8 cellular contexts compared by ENCODE assay signal in genomic region chr1:44730741-44731512, GRCh38. TPM values are rescaled to one million over a fixed set of nuclear protein-coding genes. Genes with fewer than 3 reads are reported as not detected.
DNase-seq lines count a peak whose midpoint lies in the region; ATAC-seq and TF ChIP-seq lines count a peak whose summit lies in the region.

RNU5D-1 (minus strand) TSS chr1:44731170.

- H3K27ac ChIP-seq in left ventricle myocardium inferior (replicated peaks) (peak within 1 kb of the TSS; percentile 86), prostate gland (peak within 1 kb of the TSS; percentile 72 to 74), urinary bladder (ENCODE audit: low read depth) (peak within 1 kb of the TSS; percentile 68)

- ATAC-seq in HG02852 (IDR thresholded peaks at IDR 0.05; ENCODE audit: unreplicated experiment): peak; percentile 67

- H3K4me1 ChIP-seq in left ventricle myocardium inferior (peaks cover 21% of the 10 kb centered on the region), prostate gland (replicated peaks) (no peaks in the 10 kb centered on the region), urinary bladder (ENCODE audit: insufficient read depth) (no peaks in the 10 kb centered on the region)

- peak; percentile 86 for DNase-seq in GM13976 (ENCODE audit: low spot score)
- DNase-seq in NCI-H1436 (lab: John Stamatoyannopoulos, UW): peak; percentile 86
- peak; percentile 95 for DNase-seq in SW480 (ENCODE audit: low spot score)
- peak; percentile 99 for DNase-seq in amniotic epithelial cell (ENCODE audit: low read depth)
- peak; percentile 92 for DNase-seq in left ventricle myocardium inferior
- DNase-seq in prostate gland (ENCODE audit: low spot score): peak; percentile 86

- H3K27me3 ChIP-seq in left ventricle myocardium inferior (ENCODE audit: low read depth): no peaks in the 10 kb centered on the region
- no peaks in the 10 kb centered on the region for H3K27me3 ChIP-seq in prostate gland (replicated peaks; ENCODE audit: insufficient read depth)

- 4% methylated on average over 19 of the region's 19 CpGs for WGBS in prostate gland
- WGBS in urinary bladder: 2% methylated on average over 19 of the region's 19 CpGs

- H3K36me3 ChIP-seq in left ventricle myocardium inferior (no peaks in the 10 kb centered on the region), prostate gland (no peaks in the 10 kb centered on the region), urinary bladder (ENCODE audit: insufficient read depth) (no peaks in the 10 kb centered on the region)

- H3K9me3 ChIP-seq in left ventricle myocardium inferior (replicated peaks) (no peaks in the 10 kb centered on the region), prostate gland (no peaks in the 10 kb centered on the region)

- in situ Hi-C loops in GM13976 (cut with MboI; ENCODE audit: low sequenced_read_pairs, unreplicated experiment): no loop called here

- H3K4me3 ChIP-seq in left ventricle myocardium inferior (peak within 1 kb of the TSS; percentile 50), prostate gland (peak within 1 kb of the TSS; percentile 1 to 2), urinary bladder (ENCODE audit: low read depth, low read length) (no peak within 1 kb of the TSS)

- intact Hi-C loops in left ventricle myocardium inferior (cut with micrococcal nuclease): no loop called here
- intact Hi-C loops in prostate gland (cut with DNase I): loop anchor here (5.0 to 10.0 kb wide), 2 partner anchors 56 to 574 kb away; partner anchors contain the start of gene BEST4

- TF ChIP-seq CTCF in GM13976 (IDR thresholded peaks at IDR 0.05; ENCODE audit: borderline replicate concordance, control extremely low read depth, extremely low read depth, insufficient read depth, missing control alignments): peak; percentile 79
- peak; percentile 81 for TF ChIP-seq CTCF in left ventricle myocardium inferior (IDR thresholded peaks at IDR 0.05; ENCODE audit: borderline replicate concordance)
- TF ChIP-seq CTCF in prostate gland (IDR thresholded peaks at IDR 0.05): peak; percentile 73 to 83 (median 75)

- peak; percentile 65 for TF ChIP-seq POLR2A in prostate gland (IDR thresholded peaks at IDR 0.05)

RNA-seq across cellular contexts. Expression of gene RNU5D-1, which starts in this region (rescaled TPM):
- not detected for total RNA-seq in left ventricle myocardium inferior
- not detected for total RNA-seq in prostate gland
- total RNA-seq in urinary bladder: not detected
- not detected for polyA plus RNA-seq in urinary bladder

Comparison
In these comparisons a context has a peak if more than half of its experiments do, and no peak if none do; other contexts are left out.
1. Peak in DNase-seq, H3K4me3 ChIP-seq and H3K27ac ChIP-seq in left ventricle myocardium inferior; RNA of the gene not detected or under 1 TPM.
2. Peak in DNase-seq, H3K4me3 ChIP-seq and H3K27ac ChIP-seq in prostate gland; RNA of the gene not detected or under 1 TPM.